In genomic region chr2:16312771-16313170, GRCh38 we compare ENCODE assay signal across 21 cellular contexts.
A peak's percentile ranks its signal among the peaks of the same experiment; 100 is the strongest.
DNase-seq lines count a peak whose midpoint lies in the region; FAIRE-seq and TF ChIP-seq lines count a peak whose summit lies in the region.
"Had no signal": no experiment of that assay in that cellular context is flagged by ENCODE, and none has a peak within 500 bp of the region (broad histone marks: within the 10 kb centered on the region; RNA-seq: fewer than 3 reads in every experiment).

No MANE protein-coding gene starts in this region.

- H3K9ac ChIP-seq in H1 (replicated peaks in 1 of 4; ENCODE audit: extremely low read depth in 1 of 4, low read depth in 3 of 4, low read length in 3 of 4): no peak overlapping the region
- H3K9ac ChIP-seq: BLaER1 treated with 17β-estradiol and CSF1 and Interleukin-3, amounts not matched to agents 10 nM and 100 nM had no signal

- no peaks in the 10 kb centered on the region for H3K79me2 ChIP-seq in H1 (ENCODE audit: control insufficient read depth in 1 of 2, insufficient read depth in 2 of 2, low read length in 2 of 2)

- no peak overlapping the region for H3K4me3 Mint-ChIP-seq in neural crest cell
- H3K4me3 Mint-ChIP-seq: CD4-positive, alpha-beta T cell; CD8-positive, alpha-beta T cell had no signal

- peak overlapping the region; percentile 62; the same call in 1 of the 2 replicates for H2BK12ac ChIP-seq in H1 (ENCODE audit: low read depth, low read length)

- no peak overlapping the region for H2BK5ac ChIP-seq in H1 (ENCODE audit: low read depth, low read length)

- TF ChIP-seq CTCF in H1 (IDR thresholded peaks at IDR 0.05; ENCODE audit: control extremely low read depth in 1 of 3, insufficient read depth in 1 of 3, low read depth in 1 of 3, low read length in 3 of 3): no peak
- no peak for TF ChIP-seq CTCF in neural crest cell (conservative IDR thresholded peaks at IDR 0.05)
- no peak for TF ChIP-seq CTCF in right atrium auricular region (IDR thresholded peaks at IDR 0.05)

- H3K4me3 ChIP-seq in H1 (ENCODE audit: extremely low read depth in 1 of 4, insufficient read depth in 2 of 4, low read depth in 3 of 4, low read length in 4 of 4): no peak overlapping the region
- no peak overlapping the region for H3K4me3 ChIP-seq in right atrium auricular region
- H3K4me3 ChIP-seq: BLaER1 treated with 17β-estradiol and CSF1 and Interleukin-3, amounts not matched to agents 10 nM and 100 nM; GM12878 had no signal

- H2AFZ ChIP-seq in H1 (ENCODE audit: low read length): no peak overlapping the region

- H3K4me1 Mint-ChIP-seq in neural crest cell: peaks cover 48% of the 10 kb centered on the region

- no peak for DNase-seq in H1 (ENCODE audit: low read depth in 1 of 2, low spot score in 2 of 2)
- no peak for DNase-seq in neural crest cell (ENCODE audit: low read depth, low spot score)
- no peak for DNase-seq in right atrium auricular region (ENCODE audit: low spot score)
- DNase-seq in islet precursor cell: no peak
- DNase-seq in DMS79 treated with DMSO at 0.1 percent for 48 hours (lab: John Stamatoyannopoulos, UW): no peak
- DNase-seq: 8988T; ACHN; Caco-2; Calu3; CD4-positive, alpha-beta T cell; CD8-positive, alpha-beta T cell; DND-41; EL; GDM1 had no signal

- no peaks in the 10 kb centered on the region for H3K23me2 ChIP-seq in H1 (ENCODE audit: low read depth, low read length)

- CTCF ChIA-PET in H1 (lab: Charles Lee; ENCODE audit: partially characterized antibody): no interaction called here

- no peak for TF ChIP-seq RAD21 in H1 (IDR thresholded peaks at IDR 0.05 in 1 of 2, conservative IDR thresholded peaks at IDR 0.05 in 1 of 2; ENCODE audit: low read depth in 2 of 2, low read length in 2 of 2)

- H3K9me3 ChIP-seq in H1 (ENCODE audit: insufficient read depth in 2 of 2, low read depth in 1 of 2, low read length in 1 of 2): no peaks in the 10 kb centered on the region
- H3K9me3 ChIP-seq in right atrium auricular region: peaks cover 0 to 4% of the 10 kb centered on the region in 2 donors
- H3K9me3 ChIP-seq: BLaER1 treated with 17β-estradiol and CSF1 and Interleukin-3, amounts not matched to agents 10 nM and 100 nM had no signal

- no peak for TF ChIP-seq POLR2A in H1 (IDR thresholded peaks at IDR 0.05; ENCODE audit: control extremely low read depth in 1 of 2, low read depth in 2 of 2, low read length in 2 of 2)

- H3K27ac ChIP-seq in H1 (ENCODE audit: low read depth, low read length): no peak overlapping the region
- no peak overlapping the region for H3K27ac ChIP-seq in right atrium auricular region
- H3K27ac ChIP-seq: BLaER1 treated with 17β-estradiol and CSF1 and Interleukin-3, amounts not matched to agents 10 nM and 100 nM; C4-2B had no signal

- no peak overlapping the region for H3K23ac ChIP-seq in H1 (ENCODE audit: insufficient read length)

- no peak overlapping the region for H3K4ac ChIP-seq in H1 (replicated peaks; ENCODE audit: insufficient read length, low read depth, low read length)

- peak overlapping the region; percentile 32 for H3K27ac Mint-ChIP-seq in neural crest cell (ENCODE audit: unreplicated experiment)
- H3K27ac Mint-ChIP-seq: CD4-positive, alpha-beta T cell; CD8-positive, alpha-beta T cell had no signal

- no peak overlapping the region for H4K5ac ChIP-seq in H1 (ENCODE audit: insufficient read length, low read depth, low read length)

- H4K20me1 ChIP-seq in H1 (replicated peaks in 1 of 2; ENCODE audit: control insufficient read depth in 1 of 2, insufficient read depth in 2 of 2, low read length in 2 of 2): no peaks in the 10 kb centered on the region
- H4K20me1 ChIP-seq: BLaER1 treated with 17β-estradiol and CSF1 and Interleukin-3, amounts not matched to agents 10 nM and 100 nM had no signal

- H4K91ac ChIP-seq in H1 (replicated peaks; ENCODE audit: insufficient read length, low read length): no peak overlapping the region

- H3K14ac ChIP-seq in H1 (ENCODE audit: insufficient read length): no peak overlapping the region

- no peaks in the 10 kb centered on the region for H3K27me3 Mint-ChIP-seq in neural crest cell (ENCODE audit: low read depth)
- H3K27me3 Mint-ChIP-seq: CD4-positive, alpha-beta T cell had no signal

- no peak overlapping the region for H2BK15ac ChIP-seq in H1 (ENCODE audit: low read length)

- H3K4me1 ChIP-seq in H1 (replicated peaks in 1 of 4; ENCODE audit: control insufficient read depth in 3 of 4, insufficient read depth in 4 of 4, low read length in 3 of 4) (no peaks in the 10 kb centered on the region), right atrium auricular region (no peaks in the 10 kb centered on the region)

- H3K36me3 Mint-ChIP-seq in neural crest cell (ENCODE audit: low read depth): no peaks in the 10 kb centered on the region
- H3K36me3 Mint-ChIP-seq: CD8-positive, alpha-beta T cell had no signal

- 86% methylated on average over 2 of the region's 2 CpGs; no CpG with 5 or more reads in 1 of the 2 experiments for WGBS in H1 (ENCODE audit: extremely low coverage in 1 of 2, insufficient coverage in 1 of 2, insufficient read length in 1 of 2, insufficient replicate concordance in 2 of 2, low coverage in 1 of 2, low lambda C conversion rate in 2 of 2, missing lambda C conversion rate in 1 of 2), 2 experiments

- no peak overlapping the region; the same call in 1 of the 2 replicates for H4K8ac ChIP-seq in H1 (ENCODE audit: extremely low read depth, insufficient read depth, low read length)

- no peak overlapping the region for H3K4me2 ChIP-seq in H1 (ENCODE audit: insufficient read depth in 1 of 2, low read depth in 2 of 2, low read length in 2 of 2)
- H3K4me2 ChIP-seq: BLaER1 treated with 17β-estradiol and CSF1 and Interleukin-3, amounts not matched to agents 10 nM and 100 nM had no signal

- H3K9me3 Mint-ChIP-seq in neural crest cell: peaks cover 5% of the 10 kb centered on the region
- H3K9me3 Mint-ChIP-seq: CD4-positive, alpha-beta T cell; CD8-positive, alpha-beta T cell had no signal

- no peak overlapping the region for H3K56ac ChIP-seq in H1 (replicated peaks; ENCODE audit: insufficient read length, low read depth, low read length)

- H3K36me3 ChIP-seq in H1 (ENCODE audit: control insufficient read depth in 2 of 4, insufficient read depth in 4 of 4, low read length in 3 of 4) (no peaks in the 10 kb centered on the region), right atrium auricular region (no peaks in the 10 kb centered on the region)
- H3K36me3 ChIP-seq: BLaER1 treated with 17β-estradiol and CSF1 and Interleukin-3, amounts not matched to agents 10 nM and 100 nM had no signal

- H2BK20ac ChIP-seq in H1 (ENCODE audit: low read length): no peak overlapping the region

- no peak overlapping the region for H2AK5ac ChIP-seq in H1 (ENCODE audit: low read depth, low read length)

- H3K18ac ChIP-seq in H1 (ENCODE audit: extremely low read depth, low read length): no peak overlapping the region

- FAIRE-seq in H1 (lab: Jason Lieb, UNC): no peak
- FAIRE-seq: A204.1, D721Med, GM12878, GM12892, GM18507 had no signal

- H3K79me1 ChIP-seq in H1 (ENCODE audit: low read depth, low read length): no peaks in the 10 kb centered on the region

- no peak overlapping the region for H2BK120ac ChIP-seq in H1 (replicated peaks; ENCODE audit: low read depth, low read length)

- POLR2A ChIA-PET in H1 (lab: Charles Lee; ENCODE audit: partially characterized antibody): no interaction called here

- TF ChIP-seq EP300 in H1 (IDR thresholded peaks at IDR 0.05; ENCODE audit: borderline replicate concordance in 1 of 2, low read depth in 2 of 2, low read length in 2 of 2): no peak

- H3K27me3 ChIP-seq in H1 (replicated peaks in 1 of 4; ENCODE audit: control insufficient read depth in 3 of 4, extremely low read depth in 1 of 4, insufficient read depth in 3 of 4, low read length in 3 of 4): no peaks in the 10 kb centered on the region
- no peaks in the 10 kb centered on the region for H3K27me3 ChIP-seq in right atrium auricular region
- H3K27me3 ChIP-seq: BLaER1 treated with 17β-estradiol and CSF1 and Interleukin-3, amounts not matched to agents 10 nM and 100 nM had no signal

TF ChIP-seq in H1, 55 proteins besides CTCF, POLR2A, EP300 and RAD21 (continues in another document):
- TF ChIP-seq SUZ12 (IDR thresholded peaks at IDR 0.05; ENCODE audit: low read length): no peak
